Comparison of ENCODE assay signal across 21 cellular contexts in the genomic region with DNA sequence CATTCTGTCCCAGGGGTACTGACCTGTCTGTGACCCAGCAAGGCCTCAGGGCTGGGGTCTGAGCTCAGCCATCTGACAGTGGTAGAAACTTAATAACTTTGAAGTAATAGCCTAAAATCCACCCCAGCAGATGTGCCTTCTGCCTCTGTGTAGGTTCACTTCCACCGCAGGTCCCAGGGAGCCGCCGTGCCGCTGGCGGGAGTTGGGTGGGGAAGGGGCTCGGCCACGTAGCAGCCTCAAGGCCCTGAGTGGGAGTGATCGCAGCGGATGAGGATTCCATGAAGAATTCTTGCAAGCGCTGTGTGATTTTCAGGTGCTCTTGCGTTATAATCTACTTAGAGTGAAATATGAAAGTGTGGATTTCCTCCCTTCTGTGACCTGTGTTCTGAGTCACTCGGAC.
"Had no signal": no experiment of that assay in that cellular context is flagged by ENCODE, and none has a peak within 500 bp of the region (broad histone marks: within the 10 kb centered on the region; RNA-seq: fewer than 3 reads in every experiment).

No MANE protein-coding gene starts in this region.

- H3K4me3 ChIP-seq: cardiac muscle cell, hepatocyte, prostate gland, right atrium auricular region had no signal

- H3K27me3 ChIP-seq: cardiac muscle cell, hepatocyte, right atrium auricular region had no signal

- H3K9me3 ChIP-seq: prostate gland, right atrium auricular region, SK-N-SH had no signal

- H3K27me3 Mint-ChIP-seq: activated CD4-positive, alpha-beta T cell treated with anti-CD3 and anti-CD28 coated beads, Interleukin-2, amount 10 ng/mL, durations not matched to agents 7 days and 5 days; activated naive CD8-positive, alpha-beta T cell treated with anti-CD3 and anti-CD28 coated beads, Interleukin-2, amount 10 ng/mL, durations not matched to agents 7 days and 5 days; effector memory CD8-positive, alpha-beta T cell; naive thymus-derived CD8-positive, alpha-beta T cell; stimulated activated naive CD8-positive, alpha-beta T cell treated with anti-CD3 and anti-CD28 coated beads, Interleukin-15, Interleukin-2, amounts not matched to agents 100 ng/mL and 50 ng/mL, for 24 hours; type B pancreatic cell had no signal

- DNase-seq: activated CD4-positive, alpha-beta T cell treated with anti-CD3 and anti-CD28 coated beads, Interleukin-2, amount 10 ng/mL, durations not matched to agents 7 days and 5 days; activated CD4-positive, CD25-positive, alpha-beta regulatory T cell; activated CD8-positive, alpha-beta memory T cell treated with anti-CD3 and anti-CD28 coated beads for 24 hours; activated CD8-positive, alpha-beta memory T cell treated with anti-CD3 and anti-CD28 coated beads, Interleukin-2, amount 50 U/mL, for 48 hours; activated naive CD4-positive, alpha-beta T cell treated with Interleukin-2 at 50 U/mL for 16 hours; activated naive CD8-positive, alpha-beta T cell treated with anti-CD3 and anti-CD28 coated beads, Interleukin-2, amount 10 ng/mL, durations not matched to agents 7 days and 5 days; amygdala; effector memory CD8-positive, alpha-beta T cell; foreskin fibroblast; left cardiac atrium; nucleus accumbens; SK-N-SH; stimulated activated CD4-positive, alpha-beta T cell treated with anti-CD3 and anti-CD28 coated beads, Interleukin-2, amount 100 ng/mL, for 24 hours had no signal

- H3K4me1 Mint-ChIP-seq: activated CD4-positive, alpha-beta T cell treated with anti-CD3 and anti-CD28 coated beads, Interleukin-2, amount 10 ng/mL, durations not matched to agents 7 days and 5 days had no signal

- H3K9me3 Mint-ChIP-seq: activated CD4-positive, alpha-beta T cell treated with anti-CD3 and anti-CD28 coated beads, Interleukin-2, amount 10 ng/mL, durations not matched to agents 7 days and 5 days; activated naive CD8-positive, alpha-beta T cell treated with anti-CD3 and anti-CD28 coated beads, Interleukin-2, amount 10 ng/mL, durations not matched to agents 7 days and 5 days; effector memory CD8-positive, alpha-beta T cell; naive thymus-derived CD8-positive, alpha-beta T cell; stimulated activated naive CD8-positive, alpha-beta T cell treated with anti-CD3 and anti-CD28 coated beads, Interleukin-15, Interleukin-2, amounts not matched to agents 100 ng/mL and 50 ng/mL, for 24 hours; type B pancreatic cell had no signal

- H3K27ac Mint-ChIP-seq: activated CD4-positive, alpha-beta T cell treated with anti-CD3 and anti-CD28 coated beads, Interleukin-2, amount 10 ng/mL, durations not matched to agents 7 days and 5 days; activated naive CD8-positive, alpha-beta T cell treated with anti-CD3 and anti-CD28 coated beads, Interleukin-2, amount 10 ng/mL, durations not matched to agents 7 days and 5 days; stimulated activated naive CD8-positive, alpha-beta T cell treated with anti-CD3 and anti-CD28 coated beads, Interleukin-15, Interleukin-2, amounts not matched to agents 100 ng/mL and 50 ng/mL, for 24 hours; type B pancreatic cell had no signal

- H3K36me3 ChIP-seq: cardiac muscle cell, prostate gland had no signal

- ATAC-seq: effector memory CD8-positive, alpha-beta T cell; left cardiac atrium; naive thymus-derived CD8-positive, alpha-beta T cell had no signal

- H3K4me3 Mint-ChIP-seq: activated CD4-positive, alpha-beta T cell treated with anti-CD3 and anti-CD28 coated beads, Interleukin-2, amount 10 ng/mL, durations not matched to agents 7 days and 5 days; activated naive CD8-positive, alpha-beta T cell treated with anti-CD3 and anti-CD28 coated beads, Interleukin-2, amount 10 ng/mL, durations not matched to agents 7 days and 5 days; effector memory CD8-positive, alpha-beta T cell; stimulated activated naive CD8-positive, alpha-beta T cell treated with anti-CD3 and anti-CD28 coated beads, Interleukin-15, Interleukin-2, amounts not matched to agents 100 ng/mL and 50 ng/mL, for 24 hours; type B pancreatic cell had no signal

- H3K27ac ChIP-seq: cardiac muscle cell, epithelial cell of prostate, hepatocyte, prostate gland, right atrium auricular region had no signal
